8 cellular contexts compared by ENCODE assay signal in the genomic region with DNA sequence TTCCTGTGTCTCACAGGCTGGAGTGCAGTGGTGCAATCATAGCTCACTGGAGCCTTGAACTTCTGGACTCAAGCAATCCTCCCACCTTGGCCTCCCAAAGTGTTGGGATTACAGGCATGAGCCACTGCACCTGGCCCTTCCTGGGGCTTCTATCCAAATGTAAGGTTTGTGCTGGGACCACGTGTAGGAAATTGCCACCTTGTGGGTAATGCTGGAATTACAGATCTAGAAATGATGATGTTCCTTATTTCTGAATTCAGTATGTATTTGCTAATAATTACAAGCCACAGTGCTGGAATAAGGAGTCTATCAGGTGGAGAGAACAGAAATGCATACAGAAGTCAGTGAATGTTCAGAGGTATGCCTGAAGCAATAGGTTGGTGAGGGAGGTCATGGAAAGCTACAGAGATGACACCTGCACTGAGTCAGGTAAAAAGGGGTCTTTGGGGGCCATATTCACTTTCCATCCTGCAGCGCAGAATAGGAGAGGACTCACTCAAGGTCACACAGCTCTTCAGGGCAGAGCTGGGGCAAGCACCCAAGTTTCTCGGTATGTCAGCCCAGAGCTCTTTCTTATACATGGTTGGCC. TPM values are rescaled to one million over a fixed set of nuclear protein-coding genes. Genes with fewer than 3 reads are reported as not detected.
A peak's percentile ranks its signal among the peaks of the same experiment; 100 is the strongest.
DNase-seq lines count a peak whose midpoint lies in the region; TF ChIP-seq lines count a peak whose summit lies in the region.

No MANE protein-coding gene starts in this region.

- H3K9me3 Mint-ChIP-seq in nephron, result no peaks in the 10 kb centered on the region

- H3K4me3 ChIP-seq in GM12875 (ENCODE audit: low read depth, low read length) (no peak overlapping the region), coronary artery (no peak overlapping the region)

- no peak overlapping the region for H3K4me3 Mint-ChIP-seq in nephron

- peaks cover 5% of the 10 kb centered on the region for H3K4me1 Mint-ChIP-seq in nephron

- peaks cover 39% of the 10 kb centered on the region for H3K27me3 Mint-ChIP-seq in nephron (ENCODE audit: low read depth)

- H3K27ac Mint-ChIP-seq in nephron, result no peak overlapping the region

- no peak overlapping the region for H3K27ac ChIP-seq in coronary artery

- DNase-seq in AML-193 (lab: John Stamatoyannopoulos, UW), result peak; percentile 23 to 27
- DNase-seq in NCI-H69 (lab: John Stamatoyannopoulos, UW), result peak; percentile 73
- peak; percentile 54 for DNase-seq in coronary artery (ENCODE audit: low spot score)
- no peak for DNase-seq in mucosa of gallbladder (ENCODE audit: low spot score)
- no peak for DNase-seq in HPDE6-E6E7 (ENCODE audit: extremely low spot score)
- no peak for DNase-seq in activated CD4-positive, CD25-positive, alpha-beta regulatory T cell (lab: John Stamatoyannopoulos, UW)

- no peaks in the 10 kb centered on the region for H3K36me3 Mint-ChIP-seq in nephron (ENCODE audit: low read depth)

- TF ChIP-seq CTCF in GM12875 (IDR thresholded peaks at IDR 0.05; ENCODE audit: borderline replicate concordance, insufficient read depth, low read depth, low read length) (peak; percentile 53), coronary artery (IDR thresholded peaks at IDR 0.05) (peak; percentile 68), nephron (IDR thresholded peaks at IDR 0.05; ENCODE audit: unreplicated experiment in 3 of 3) (peak; percentile 59 to 75 (median 65))

RNA-seq across cellular contexts. Expression of a gene that starts 8.8 kb away (rescaled TPM):
- total RNA-seq in mucosa of gallbladder, result 6.3 TPM

RNA-seq across cellular contexts. Expression of a gene that starts 40.5 kb away (rescaled TPM):
- 146 TPM for total RNA-seq in mucosa of gallbladder

Comparison
In these comparisons a context has a peak if more than half of its experiments do, and no peak if none do; other contexts are left out.
1. DNase-seq: peak in AML-193 (2 of 2), NCI-H69 (single experiment) and coronary artery (single experiment); none in mucosa of gallbladder (single experiment), HPDE6-E6E7 (single experiment) and activated CD4-positive, CD25-positive, alpha-beta regulatory T cell (0 of 4).
2. Peak in every context shown above with its lines, with median percentiles within 50 percentile points of each other: CTCF ChIP-seq.